In the genomic region with DNA sequence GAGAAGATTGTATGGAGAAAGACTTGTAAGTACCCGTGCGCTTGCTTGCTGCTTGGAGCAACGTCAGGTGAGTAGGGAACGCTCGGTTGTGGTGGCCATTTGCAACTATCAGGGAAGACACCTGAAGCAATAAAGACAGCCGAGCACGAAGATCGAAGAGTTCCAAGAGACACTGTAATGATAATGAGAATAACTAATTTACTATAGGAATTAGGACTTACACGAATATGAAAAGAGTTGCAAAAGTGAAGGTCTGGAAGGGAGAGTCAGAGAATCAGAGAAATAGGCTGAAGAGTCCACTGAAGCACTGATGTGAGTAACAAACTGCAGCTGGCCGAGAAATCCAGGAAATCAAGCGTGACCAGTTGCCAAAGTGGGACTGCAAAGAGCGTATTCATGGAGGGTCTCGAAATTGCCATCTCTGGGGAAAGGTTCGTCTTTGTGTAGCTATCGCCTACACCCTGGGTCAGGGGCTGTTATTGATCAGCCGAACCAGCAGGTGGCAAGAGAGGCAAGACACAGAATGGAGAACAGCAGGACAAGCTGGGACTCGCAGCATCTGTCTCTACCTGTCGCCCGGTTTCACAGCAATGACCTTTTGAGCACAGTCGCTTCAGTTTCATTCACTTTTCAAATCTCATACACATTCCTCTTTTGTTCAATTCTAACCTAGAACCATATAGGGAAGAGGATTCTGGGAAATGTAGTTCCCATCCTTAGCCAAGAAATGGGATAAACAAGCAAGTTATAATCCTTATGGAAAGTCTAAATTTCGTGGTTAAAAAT, we compare ENCODE assay signal across 7 cellular contexts. TPM values are rescaled to one million over a fixed set of nuclear protein-coding genes. Genes with fewer than 3 reads are reported as not detected.
DNase-seq lines count a peak whose midpoint lies in the region; ATAC-seq and TF ChIP-seq lines count a peak whose summit lies in the region.

No MANE protein-coding gene starts in this region.

- peak overlapping the region; percentile 67 for H3K27ac Mint-ChIP-seq in T-helper 2 cell treated with Interferon-gamma antibody and Interleukin-4, amounts not matched to agents 5 μg/mL and 100 μg/mL, for 36 hours

- H3K36me3 ChIP-seq in sigmoid colon: no peaks in the 10 kb centered on the region

- intact Hi-C loops in sigmoid colon (cut with DNase I): loop anchor here (1.0 kb wide), 2 partner anchors 38 to 166 kb away; no protein-coding TSS in a partner anchor

- TF ChIP-seq POLR2A in GM18505 (IDR thresholded peaks at IDR 0.05; ENCODE audit: borderline replicate concordance, extremely low read depth, insufficient read depth, insufficient read length) (peak; percentile 20), sigmoid colon (IDR thresholded peaks at IDR 0.05) (no peak)

- H3K27me3 ChIP-seq in sigmoid colon: no peaks in the 10 kb centered on the region

- H3K36me3 Mint-ChIP-seq in T-helper 2 cell treated with Interferon-gamma antibody and Interleukin-4, amounts not matched to agents 5 μg/mL and 100 μg/mL, for 36 hours (ENCODE audit: low read depth): no peaks in the 10 kb centered on the region

- peak; percentile 92 for DNase-seq in NCI-H146 (lab: John Stamatoyannopoulos, UW)
- peak; percentile 62 for DNase-seq in T-helper 2 cell treated with Interferon-gamma antibody and Interleukin-4, amounts not matched to agents 5 μg/mL and 100 μg/mL, for 36 hours (ENCODE audit: low spot score)
- DNase-seq in astrocyte of the hippocampus (ENCODE audit: low read depth, low spot score): peak; percentile 78
- peak in 50 of 51 donors; percentile 5 to 87 (median 42) for DNase-seq in hypothalamus (lab: John Stamatoyannopoulos, UW)
- DNase-seq in sigmoid colon: peak; percentile 80

- no peaks in the 10 kb centered on the region for H3K9me3 ChIP-seq in sigmoid colon

- 2 to 4% methylated on average over 21 of the region's 21 CpGs for WGBS in sigmoid colon, 2 donors

- peak; percentile 82 to 88 (median 84) for TF ChIP-seq CTCF in sigmoid colon (IDR thresholded peaks at IDR 0.05)

- H3K27me3 Mint-ChIP-seq in T-helper 2 cell treated with Interferon-gamma antibody and Interleukin-4, amounts not matched to agents 5 μg/mL and 100 μg/mL, for 36 hours (ENCODE audit: low read depth): peaks cover 8% of the 10 kb centered on the region

- H3K4me3 Mint-ChIP-seq in T-helper 2 cell treated with Interferon-gamma antibody and Interleukin-4, amounts not matched to agents 5 μg/mL and 100 μg/mL, for 36 hours: peak overlapping the region; percentile 92

- H3K9me3 Mint-ChIP-seq in T-helper 2 cell treated with Interferon-gamma antibody and Interleukin-4, amounts not matched to agents 5 μg/mL and 100 μg/mL, for 36 hours: no peaks in the 10 kb centered on the region

- no peak for TF ChIP-seq EP300 in sigmoid colon (IDR thresholded peaks at IDR 0.05)

- ATAC-seq in GM18505 (IDR thresholded peaks at IDR 0.05; ENCODE audit: unreplicated experiment) (peak; percentile 100), HG02885 (IDR thresholded peaks at IDR 0.05; ENCODE audit: poor library complexity, unreplicated experiment) (peak; percentile 100)

- H3K4me3 ChIP-seq in sigmoid colon: peak overlapping the region; percentile 27 to 47 (median 40)

- H3K4me1 ChIP-seq in sigmoid colon: peaks cover 0 to 7% (median 5%) of the 10 kb centered on the region in 4 donors

- peaks cover 22% of the 10 kb centered on the region for H3K4me1 Mint-ChIP-seq in T-helper 2 cell treated with Interferon-gamma antibody and Interleukin-4, amounts not matched to agents 5 μg/mL and 100 μg/mL, for 36 hours (ENCODE audit: low read depth)

- peak overlapping the region in 1 of 4 donors; percentile 10 for H3K27ac ChIP-seq in sigmoid colon

RNA-seq across cellular contexts. Expression of a gene that starts 26.2 kb away (rescaled TPM):
- 10 to 100 TPM; 21.4 to 56.6 (median 42.2) TPM for total RNA-seq in sigmoid colon
- 100 to 1,000 TPM in 1 of 3 donors, 10 to 100 TPM in 2; 39.5 to 173 (median 63.1) TPM for polyA plus RNA-seq in sigmoid colon

RNA-seq across cellular contexts. Expression of a gene that starts 37.2 kb away (rescaled TPM):
- 10 to 100 TPM; 59.6 to 80.5 (median 77.4) TPM for total RNA-seq in sigmoid colon
- polyA plus RNA-seq in sigmoid colon: 10 to 100 TPM in 2 of 3 donors, 1 to 10 TPM in 1; 9.7 to 15.8 (median 12.0) TPM

Comparison
In these comparisons a context has a peak if more than half of its experiments do, and no peak if none do; other contexts are left out.
1. DNase-seq: peak in every context shown above with its lines; median percentile 92 in NCI-H146; 80 in sigmoid colon; 78 in astrocyte of the hippocampus; 62 in T-helper 2 cell treated with Interferon-gamma antibody and Interleukin-4, amounts not matched to agents 5 μg/mL and 100 μg/mL, for 36 hours; 42 in hypothalamus.